ENCODE assay signal across 1 cellular context in genomic region chr3:44522494-44522933, GRCh38.
A peak's percentile ranks its signal among the peaks of the same experiment; 100 is the strongest.
TF ChIP-seq lines count a peak whose summit lies in the region.

No MANE protein-coding gene starts in this region.

TF ChIP-seq in HepG2, 621 proteins besides CTCF, POLR2A, EP300 and RAD21 (continued from another document and continues in another):
- no peak for TF ChIP-seq HOMEZ (CRISPR knock-in tag; IDR thresholded peaks at IDR 0.05; ENCODE audit: low read depth)
- TF ChIP-seq HNF1A (IDR thresholded peaks at IDR 0.05; ENCODE audit: low read depth) = peak; percentile 76
- TF ChIP-seq HNF1A (CRISPR knock-in tag; IDR thresholded peaks at IDR 0.05; ENCODE audit: borderline replicate concordance) = peak; percentile 58; the same call in 1 of the 2 replicates
- peak; percentile 67 to 72; a peak in 2 of 4 replicates for TF ChIP-seq NR2F1 (CRISPR knock-in tag; IDR thresholded peaks at IDR 0.05)
- TF ChIP-seq, protein P1, sequence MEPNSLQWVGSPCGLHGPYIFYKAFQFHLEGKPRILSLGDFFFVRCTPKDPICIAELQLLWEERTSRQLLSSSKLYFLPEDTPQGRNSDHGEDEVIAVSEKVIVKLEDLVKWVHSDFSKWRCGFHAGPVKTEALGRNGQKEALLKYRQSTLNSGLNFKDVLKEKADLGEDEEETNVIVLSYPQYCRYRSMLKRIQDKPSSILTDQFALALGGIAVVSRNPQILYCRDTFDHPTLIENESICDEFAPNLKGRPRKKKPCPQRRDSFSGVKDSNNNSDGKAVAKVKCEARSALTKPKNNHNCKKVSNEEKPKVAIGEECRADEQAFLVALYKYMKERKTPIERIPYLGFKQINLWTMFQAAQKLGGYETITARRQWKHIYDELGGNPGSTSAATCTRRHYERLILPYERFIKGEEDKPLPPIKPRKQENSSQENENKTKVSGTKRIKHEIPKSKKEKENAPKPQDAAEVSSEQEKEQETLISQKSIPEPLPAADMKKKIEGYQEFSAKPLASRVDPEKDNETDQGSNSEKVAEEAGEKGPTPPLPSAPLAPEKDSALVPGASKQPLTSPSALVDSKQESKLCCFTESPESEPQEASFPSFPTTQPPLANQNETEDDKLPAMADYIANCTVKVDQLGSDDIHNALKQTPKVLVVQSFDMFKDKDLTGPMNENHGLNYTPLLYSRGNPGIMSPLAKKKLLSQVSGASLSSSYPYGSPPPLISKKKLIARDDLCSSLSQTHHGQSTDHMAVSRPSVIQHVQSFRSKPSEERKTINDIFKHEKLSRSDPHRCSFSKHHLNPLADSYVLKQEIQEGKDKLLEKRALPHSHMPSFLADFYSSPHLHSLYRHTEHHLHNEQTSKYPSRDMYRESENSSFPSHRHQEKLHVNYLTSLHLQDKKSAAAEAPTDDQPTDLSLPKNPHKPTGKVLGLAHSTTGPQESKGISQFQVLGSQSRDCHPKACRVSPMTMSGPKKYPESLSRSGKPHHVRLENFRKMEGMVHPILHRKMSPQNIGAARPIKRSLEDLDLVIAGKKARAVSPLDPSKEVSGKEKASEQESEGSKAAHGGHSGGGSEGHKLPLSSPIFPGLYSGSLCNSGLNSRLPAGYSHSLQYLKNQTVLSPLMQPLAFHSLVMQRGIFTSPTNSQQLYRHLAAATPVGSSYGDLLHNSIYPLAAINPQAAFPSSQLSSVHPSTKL (CRISPR knock-in tag; IDR thresholded peaks at IDR 0.05) = peak; percentile 42; the same call in 1 of the 2 replicates
- 0 out of 2 replicates have a peak, but pooled peaks have one; percentile 25 for TF ChIP-seq ZNF547 (CRISPR knock-in tag; IDR thresholded peaks at IDR 0.05)
- no peak for TF ChIP-seq SMARCC2 (IDR thresholded peaks at IDR 0.05)
- peak; percentile 80 for TF ChIP-seq TFE3 (CRISPR knock-in tag; IDR thresholded peaks at IDR 0.05)
- no peak for TF ChIP-seq PAWR (CRISPR knock-in tag; IDR thresholded peaks at IDR 0.05; ENCODE audit: borderline replicate concordance)
- TF ChIP-seq, protein P2, sequence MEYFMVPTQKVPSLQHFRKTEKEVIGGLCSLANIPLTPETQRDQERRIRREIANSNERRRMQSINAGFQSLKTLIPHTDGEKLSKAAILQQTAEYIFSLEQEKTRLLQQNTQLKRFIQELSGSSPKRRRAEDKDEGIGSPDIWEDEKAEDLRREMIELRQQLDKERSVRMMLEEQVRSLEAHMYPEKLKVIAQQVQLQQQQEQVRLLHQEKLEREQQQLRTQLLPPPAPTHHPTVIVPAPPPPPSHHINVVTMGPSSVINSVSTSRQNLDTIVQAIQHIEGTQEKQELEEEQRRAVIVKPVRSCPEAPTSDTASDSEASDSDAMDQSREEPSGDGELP (IDR thresholded peaks at IDR 0.05; ENCODE audit: borderline replicate concordance, low read depth) = no peak
- TF ChIP-seq HOXA3 (CRISPR knock-in tag; IDR thresholded peaks at IDR 0.05) = peak; percentile 44; the same call in 1 of the 2 replicates
- TF ChIP-seq, protein P3, sequence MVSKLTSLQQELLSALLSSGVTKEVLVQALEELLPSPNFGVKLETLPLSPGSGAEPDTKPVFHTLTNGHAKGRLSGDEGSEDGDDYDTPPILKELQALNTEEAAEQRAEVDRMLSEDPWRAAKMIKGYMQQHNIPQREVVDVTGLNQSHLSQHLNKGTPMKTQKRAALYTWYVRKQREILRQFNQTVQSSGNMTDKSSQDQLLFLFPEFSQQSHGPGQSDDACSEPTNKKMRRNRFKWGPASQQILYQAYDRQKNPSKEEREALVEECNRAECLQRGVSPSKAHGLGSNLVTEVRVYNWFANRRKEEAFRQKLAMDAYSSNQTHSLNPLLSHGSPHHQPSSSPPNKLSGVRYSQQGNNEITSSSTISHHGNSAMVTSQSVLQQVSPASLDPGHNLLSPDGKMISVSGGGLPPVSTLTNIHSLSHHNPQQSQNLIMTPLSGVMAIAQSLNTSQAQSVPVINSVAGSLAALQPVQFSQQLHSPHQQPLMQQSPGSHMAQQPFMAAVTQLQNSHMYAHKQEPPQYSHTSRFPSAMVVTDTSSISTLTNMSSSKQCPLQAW (CRISPR knock-in tag; IDR thresholded peaks at IDR 0.05) = peak; percentile 21; the same call in 1 of the 2 replicates
- no peak for TF ChIP-seq ZNF674 (CRISPR knock-in tag; IDR thresholded peaks at IDR 0.05; ENCODE audit: low read depth)
- TF ChIP-seq NR1H2 (CRISPR knock-in tag; IDR thresholded peaks at IDR 0.05; ENCODE audit: borderline replicate concordance, low read depth) = no peak
- TF ChIP-seq ATF3 (CRISPR knock-in tag; IDR thresholded peaks at IDR 0.05) = 0 out of 2 replicates have a peak, but pooled peaks have one; percentile 21
- TF ChIP-seq FOSL2 (CRISPR knock-in tag; IDR thresholded peaks at IDR 0.05) = peak; percentile 61
- TF ChIP-seq FOXA3 (CRISPR knock-in tag; IDR thresholded peaks at IDR 0.05) = peak; percentile 37; the same call in 1 of the 2 replicates
- no peak for TF ChIP-seq ZC3H13 (CRISPR knock-in tag; IDR thresholded peaks at IDR 0.05)
- 0 out of 2 replicates have a peak, but pooled peaks have one; percentile 20 for TF ChIP-seq GATAD2A (CRISPR knock-in tag; IDR thresholded peaks at IDR 0.05)
- no peak for TF ChIP-seq ZNF747 (CRISPR knock-in tag; IDR thresholded peaks at IDR 0.05; ENCODE audit: borderline replicate concordance)
- TF ChIP-seq SKI (IDR thresholded peaks at IDR 0.05; ENCODE audit: partially characterized antibody) = peak; percentile 31
- no peak for TF ChIP-seq SOX6 (IDR thresholded peaks at IDR 0.05)
- peak; percentile 91 for TF ChIP-seq SOX6 (CRISPR knock-in tag; IDR thresholded peaks at IDR 0.05)
- 0 out of 2 replicates have a peak, but pooled peaks have one; percentile 21 for TF ChIP-seq SALL1 (CRISPR knock-in tag; IDR thresholded peaks at IDR 0.05)
- peak; percentile 89 for TF ChIP-seq NR2F6 (IDR thresholded peaks at IDR 0.05)
- peak; percentile 88 for TF ChIP-seq NR2F6 (CRISPR knock-in tag; IDR thresholded peaks at IDR 0.05)
- TF ChIP-seq REL (CRISPR knock-in tag; conservative IDR thresholded peaks at IDR 0.05) = no peak
- TF ChIP-seq YY1 (IDR thresholded peaks at IDR 0.05; ENCODE audit: insufficient read depth, insufficient replicate concordance, low read depth, low read length) = peak; percentile 46
- peak; percentile 51; the same call in 1 of the 2 replicates for TF ChIP-seq ZFX (CRISPR knock-in tag; IDR thresholded peaks at IDR 0.05; ENCODE audit: low read depth)
- peak; percentile 48; the same call in 1 of the 2 replicates for TF ChIP-seq ONECUT2 (CRISPR knock-in tag; IDR thresholded peaks at IDR 0.05)
- no peak for TF ChIP-seq ZNF780A (CRISPR knock-in tag; IDR thresholded peaks at IDR 0.05)
- peak; percentile 49 for TF ChIP-seq RXRB (CRISPR knock-in tag; IDR thresholded peaks at IDR 0.05; ENCODE audit: borderline replicate concordance)
- TF ChIP-seq, protein P4, sequence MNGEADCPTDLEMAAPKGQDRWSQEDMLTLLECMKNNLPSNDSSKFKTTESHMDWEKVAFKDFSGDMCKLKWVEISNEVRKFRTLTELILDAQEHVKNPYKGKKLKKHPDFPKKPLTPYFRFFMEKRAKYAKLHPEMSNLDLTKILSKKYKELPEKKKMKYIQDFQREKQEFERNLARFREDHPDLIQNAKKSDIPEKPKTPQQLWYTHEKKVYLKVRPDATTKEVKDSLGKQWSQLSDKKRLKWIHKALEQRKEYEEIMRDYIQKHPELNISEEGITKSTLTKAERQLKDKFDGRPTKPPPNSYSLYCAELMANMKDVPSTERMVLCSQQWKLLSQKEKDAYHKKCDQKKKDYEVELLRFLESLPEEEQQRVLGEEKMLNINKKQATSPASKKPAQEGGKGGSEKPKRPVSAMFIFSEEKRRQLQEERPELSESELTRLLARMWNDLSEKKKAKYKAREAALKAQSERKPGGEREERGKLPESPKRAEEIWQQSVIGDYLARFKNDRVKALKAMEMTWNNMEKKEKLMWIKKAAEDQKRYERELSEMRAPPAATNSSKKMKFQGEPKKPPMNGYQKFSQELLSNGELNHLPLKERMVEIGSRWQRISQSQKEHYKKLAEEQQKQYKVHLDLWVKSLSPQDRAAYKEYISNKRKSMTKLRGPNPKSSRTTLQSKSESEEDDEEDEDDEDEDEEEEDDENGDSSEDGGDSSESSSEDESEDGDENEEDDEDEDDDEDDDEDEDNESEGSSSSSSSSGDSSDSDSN (CRISPR knock-in tag; IDR thresholded peaks at IDR 0.05) = no peak
- TF ChIP-seq, protein P5, sequence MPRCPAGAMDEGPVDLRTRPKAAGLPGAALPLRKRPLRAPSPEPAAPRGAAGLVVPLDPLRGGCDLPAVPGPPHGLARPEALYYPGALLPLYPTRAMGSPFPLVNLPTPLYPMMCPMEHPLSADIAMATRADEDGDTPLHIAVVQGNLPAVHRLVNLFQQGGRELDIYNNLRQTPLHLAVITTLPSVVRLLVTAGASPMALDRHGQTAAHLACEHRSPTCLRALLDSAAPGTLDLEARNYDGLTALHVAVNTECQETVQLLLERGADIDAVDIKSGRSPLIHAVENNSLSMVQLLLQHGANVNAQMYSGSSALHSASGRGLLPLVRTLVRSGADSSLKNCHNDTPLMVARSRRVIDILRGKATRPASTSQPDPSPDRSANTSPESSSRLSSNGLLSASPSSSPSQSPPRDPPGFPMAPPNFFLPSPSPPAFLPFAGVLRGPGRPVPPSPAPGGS (CRISPR knock-in tag; IDR thresholded peaks at IDR 0.05) = 0 out of 2 replicates have a peak, but pooled peaks have one; percentile 27
- peak; percentile 80 for TF ChIP-seq RARA (CRISPR knock-in tag; IDR thresholded peaks at IDR 0.05)
- no peak for TF ChIP-seq ZNF326 (CRISPR knock-in tag; IDR thresholded peaks at IDR 0.05; ENCODE audit: borderline replicate concordance)
- TF ChIP-seq ZFP36L2 (CRISPR knock-in tag; IDR thresholded peaks at IDR 0.05) = no peak
- TF ChIP-seq MAZ (IDR thresholded peaks at IDR 0.05; ENCODE audit: borderline replicate concordance, low read depth, low read length) = no peak
- TF ChIP-seq MAZ (CRISPR knock-in tag; IDR thresholded peaks at IDR 0.05; ENCODE audit: low read depth) = no peak
- no peak for TF ChIP-seq MTA3 (CRISPR knock-in tag; IDR thresholded peaks at IDR 0.05)
- 0 out of 2 replicates have a peak, but pooled peaks have one; percentile 24 for TF ChIP-seq ZNF431 (CRISPR knock-in tag; IDR thresholded peaks at IDR 0.05; ENCODE audit: borderline replicate concordance, low read depth)
- peak; percentile 27; the same call in 1 of the 2 replicates for TF ChIP-seq ZFY (CRISPR knock-in tag; IDR thresholded peaks at IDR 0.05)
- TF ChIP-seq CREB1 (IDR thresholded peaks at IDR 0.05) = no peak
- TF ChIP-seq CREB1 (CRISPR knock-in tag; IDR thresholded peaks at IDR 0.05) = peak; percentile 21; the same call in 1 of the 2 replicates
